ENCODE assay signal across 1 cellular context in genomic region chr3:85164446-85164845, GRCh38.
TF ChIP-seq lines count a peak whose summit lies in the region.

No MANE protein-coding gene starts in this region.

TF ChIP-seq in GM23338, 12 proteins besides CTCF, POLR2A, EP300 and RAD21 (continued from another document):
- TF ChIP-seq EZH2 (IDR thresholded peaks at IDR 0.05; ENCODE audit: low read depth, unreplicated experiment) (no peak), CREB1 (CRISPR knock-in tag; IDR thresholded peaks at IDR 0.05; ENCODE audit: low read depth) (no peak), POLR2AphosphoS5 (IDR thresholded peaks at IDR 0.05; ENCODE audit: low read depth) (no peak), EZH2phosphoT487 (IDR thresholded peaks at IDR 0.05; ENCODE audit: unreplicated experiment) (no peak), ZNF331 (CRISPR knock-in tag; IDR thresholded peaks at IDR 0.05; ENCODE audit: low read depth) (no peak), ZNF462 (CRISPR knock-in tag; IDR thresholded peaks at IDR 0.05) (no peak), STAT1 (IDR thresholded peaks at IDR 0.05; ENCODE audit: unreplicated experiment) (no peak), ZNF114 (CRISPR knock-in tag; IDR thresholded peaks at IDR 0.05) (no peak)
